In the genomic region with DNA sequence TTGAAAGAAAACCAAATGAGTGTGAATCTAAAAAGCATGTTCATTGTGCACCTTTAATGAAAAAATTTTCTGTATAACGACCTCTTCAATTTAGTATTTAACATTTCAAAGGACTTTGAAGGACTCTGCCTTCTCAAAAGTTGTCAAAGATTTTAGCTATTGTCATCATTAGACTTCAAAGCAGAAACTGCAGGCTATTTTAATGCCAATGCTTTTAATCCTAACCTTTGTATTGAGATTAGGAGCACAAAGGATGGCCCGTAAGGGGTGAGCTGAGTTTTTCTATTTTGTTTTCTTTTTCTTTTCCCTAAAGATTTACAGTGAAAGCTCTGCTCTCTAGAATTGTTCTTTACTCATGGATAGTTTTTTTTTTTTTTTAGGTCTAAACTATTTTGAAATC, we compare ENCODE assay signal across 36 cellular contexts. TPM values are rescaled to one million over a fixed set of nuclear protein-coding genes. Genes with fewer than 3 reads are reported as not detected.
"Had no signal": no experiment of that assay in that cellular context is flagged by ENCODE, and none has a peak within 500 bp of the region (broad histone marks: within the 10 kb centered on the region; RNA-seq: fewer than 3 reads in every experiment).

No MANE protein-coding gene starts in this region.

- H3K9me3 Mint-ChIP-seq: activated B cell treated with CpG ODN at 0.5 μM for 24 hours; activated CD4-positive, alpha-beta memory T cell treated with anti-CD3 and anti-CD28 coated beads for 36 hours; activated CD4-positive, alpha-beta T cell treated with anti-CD3 and anti-CD28 coated beads, Interleukin-2, amount 10 ng/mL, durations not matched to agents 24 days and 14 days; activated CD8-positive, alpha-beta T cell treated with anti-CD3 and anti-CD28 coated beads for 36 hours; activated naive CD4-positive, alpha-beta T cell treated with anti-CD3 and anti-CD28 coated beads for 36 hours; activated naive CD4-positive, alpha-beta T cell treated with anti-CD3 and anti-CD28 coated beads, Interleukin-2, amount 50 U/mL, for 72 hours; activated naive CD8-positive, alpha-beta T cell treated with anti-CD3 and anti-CD28 coated beads for 36 hours; activated T-cell treated with anti-CD3 and anti-CD28 coated beads, Interleukin-2, amount 50 U/mL, for 4 hours; activated T-cell treated with anti-CD3 and anti-CD28 coated beads, Interleukin-2, amount 50 U/mL, for 72 hours; activated T-helper 1 cell treated with anti-CD3 and anti-CD28 coated beads, Interleukin-12 subunit alpha, Interleukin-12 subunit beta, Interleukin-2, Interleukin-4 antibody, amounts not matched to agents 30 ng/mL and 10 ng/mL and 1 ng/mL, durations not matched to agents 14 hours and 24 hours and 36 hours; activated T-helper 17 cell treated with anti-CD3 and anti-CD28 coated beads, Interleukin-2, amount 50 U/mL, for 72 hours; central memory CD8-positive, alpha-beta T cell; T-helper 1 cell treated with Interleukin-12 subunit alpha and Interleukin-12 subunit beta and Interleukin-4 antibody, amounts not matched to agents 30 μg/mL and 1 μg/mL, for 36 hours; T-helper 2 cell treated with Interferon-gamma antibody and Interleukin-4, amounts not matched to agents 5 μg/mL and 100 μg/mL, for 36 hours had no signal

- H3K4me3 ChIP-seq: adrenal gland, body of pancreas, cardiac muscle cell had no signal

- H3K27me3 ChIP-seq: adrenal gland, body of pancreas, cardiac muscle cell had no signal

- H3K36me3 Mint-ChIP-seq: activated CD4-positive, alpha-beta memory T cell treated with anti-CD3 and anti-CD28 coated beads for 36 hours; activated naive CD4-positive, alpha-beta T cell treated with anti-CD3 and anti-CD28 coated beads, Interleukin-2, amount 50 U/mL, for 72 hours; activated naive CD8-positive, alpha-beta T cell treated with anti-CD3 and anti-CD28 coated beads for 36 hours had no signal

- H3K4me1 Mint-ChIP-seq: activated B cell treated with CpG ODN at 0.5 μM for 24 hours; activated naive CD8-positive, alpha-beta T cell treated with anti-CD3 and anti-CD28 coated beads for 36 hours; activated T-helper 17 cell treated with anti-CD3 and anti-CD28 coated beads, Interleukin-2, amount 50 U/mL, for 72 hours had no signal

- ATAC-seq: activated CD8-positive, alpha-beta T cell treated with anti-CD3 and anti-CD28 coated beads for 36 hours; activated naive CD4-positive, alpha-beta T cell treated with anti-CD3 and anti-CD28 coated beads, Interleukin-2, amount 50 U/mL, for 72 hours; activated T-cell treated with anti-CD3 and anti-CD28 coated beads, Interleukin-2, amount 50 U/mL, for 4 hours; activated T-cell treated with anti-CD3 and anti-CD28 coated beads, Interleukin-2, amount 50 U/mL, for 72 hours; activated T-helper 17 cell treated with anti-CD3 and anti-CD28 coated beads, Interleukin-2, amount 50 U/mL, for 72 hours; body of pancreas had no signal

- DNase-seq: activated B cell treated with CpG ODN at 0.5 μM for 24 hours; activated CD4-positive, alpha-beta memory T cell treated with anti-CD3 and anti-CD28 coated beads for 36 hours; activated CD4-positive, alpha-beta T cell treated with anti-CD3 and anti-CD28 coated beads for 4 hours; activated CD4-positive, alpha-beta T cell treated with anti-CD3 and anti-CD28 coated beads, Interleukin-2, amount 10 ng/mL, durations not matched to agents 24 days and 14 days; activated CD4-positive, alpha-beta T cell treated with anti-CD3 and anti-CD28 coated beads, Interleukin-2, amount 50 U/mL, for 1 hour; activated CD4-positive, alpha-beta T cell treated with anti-CD3 and anti-CD28 coated beads, Interleukin-2, amount 50 U/mL, for 4 hours; activated CD4-positive, CD25-positive, alpha-beta regulatory T cell treated with anti-CD3 and anti-CD28 coated beads, Interleukin-2, amount 50 U/mL, for 72 hours; activated CD8-positive, alpha-beta memory T cell treated with anti-CD3 and anti-CD28 coated beads, Interleukin-2, amount 50 U/mL, for 4 hours; activated CD8-positive, alpha-beta T cell treated with anti-CD3 and anti-CD28 coated beads for 36 hours; activated effector memory CD4-positive, alpha-beta T cell treated with anti-CD3 and anti-CD28 coated beads, Interleukin-2, amount 50 U/mL, for 16 hours; activated gamma-delta T cell treated with Interleukin-2 at 50 U/mL for 16 hours; activated naive CD4-positive, alpha-beta T cell; activated naive CD4-positive, alpha-beta T cell treated with anti-CD3 and anti-CD28 coated beads for 36 hours; activated naive CD4-positive, alpha-beta T cell treated with anti-CD3 and anti-CD28 coated beads, Interleukin-2, amount 50 U/mL, for 16 hours; activated naive CD8-positive, alpha-beta T cell treated with anti-CD3 and anti-CD28 coated beads for 36 hours; activated T-cell treated with anti-CD3 and anti-CD28 coated beads for 4 hours; activated T-cell treated with anti-CD3 and anti-CD28 coated beads, Interleukin-2, amount 50 U/mL, for 1 hour; activated T-cell treated with anti-CD3 and anti-CD28 coated beads, Interleukin-2, amount 50 U/mL, for 4 hours; activated T-cell treated with anti-CD3 and anti-CD28 coated beads, Interleukin-2, amount 50 U/mL, for 72 hours; adrenal gland; amniotic stem cell; aorta; body of pancreas; caudate nucleus; T-helper 1 cell; T-helper 2 cell; T-helper 9 cell had no signal

- H3K9me3 ChIP-seq: adrenal gland, body of pancreas had no signal

- H3K36me3 ChIP-seq: adrenal gland, cardiac muscle cell had no signal

- H3K27ac Mint-ChIP-seq: activated B cell treated with CpG ODN at 0.5 μM for 24 hours; activated CD4-positive, alpha-beta memory T cell treated with anti-CD3 and anti-CD28 coated beads for 36 hours; activated CD4-positive, alpha-beta T cell treated with anti-CD3 and anti-CD28 coated beads, Interleukin-2, amount 10 ng/mL, durations not matched to agents 24 days and 14 days; activated CD8-positive, alpha-beta T cell treated with anti-CD3 and anti-CD28 coated beads for 36 hours; activated naive CD4-positive, alpha-beta T cell treated with anti-CD3 and anti-CD28 coated beads for 36 hours; activated naive CD4-positive, alpha-beta T cell treated with anti-CD3 and anti-CD28 coated beads, Interleukin-2, amount 50 U/mL, for 72 hours; activated naive CD8-positive, alpha-beta T cell treated with anti-CD3 and anti-CD28 coated beads for 36 hours; activated T-cell treated with anti-CD3 and anti-CD28 coated beads, Interleukin-2, amount 50 U/mL, for 72 hours; activated T-helper 1 cell treated with anti-CD3 and anti-CD28 coated beads, Interleukin-12 subunit alpha, Interleukin-12 subunit beta, Interleukin-2, Interleukin-4 antibody, amounts not matched to agents 30 ng/mL and 10 ng/mL and 1 ng/mL, durations not matched to agents 14 hours and 24 hours and 36 hours; activated T-helper 17 cell treated with anti-CD3 and anti-CD28 coated beads, Interleukin-2, amount 50 U/mL, for 72 hours; T-helper 1 cell treated with Interleukin-12 subunit alpha and Interleukin-12 subunit beta and Interleukin-4 antibody, amounts not matched to agents 30 μg/mL and 1 μg/mL, for 36 hours; T-helper 2 cell treated with Interferon-gamma antibody and Interleukin-4, amounts not matched to agents 5 μg/mL and 100 μg/mL, for 36 hours had no signal

- H3K27me3 Mint-ChIP-seq: activated CD4-positive, alpha-beta memory T cell treated with anti-CD3 and anti-CD28 coated beads for 36 hours; activated CD8-positive, alpha-beta T cell treated with anti-CD3 and anti-CD28 coated beads for 36 hours; activated naive CD8-positive, alpha-beta T cell treated with anti-CD3 and anti-CD28 coated beads for 36 hours had no signal

- H3K27ac ChIP-seq: adrenal gland, body of pancreas, cardiac muscle cell, VCaP had no signal

- H3K4me3 Mint-ChIP-seq: activated B cell treated with CpG ODN at 0.5 μM for 24 hours; activated CD4-positive, alpha-beta memory T cell treated with anti-CD3 and anti-CD28 coated beads for 36 hours; activated CD4-positive, alpha-beta T cell treated with anti-CD3 and anti-CD28 coated beads, Interleukin-2, amount 10 ng/mL, durations not matched to agents 24 days and 14 days; activated CD8-positive, alpha-beta T cell treated with anti-CD3 and anti-CD28 coated beads for 36 hours; activated naive CD4-positive, alpha-beta T cell treated with anti-CD3 and anti-CD28 coated beads for 36 hours; activated naive CD8-positive, alpha-beta T cell treated with anti-CD3 and anti-CD28 coated beads for 36 hours; activated T-cell treated with anti-CD3 and anti-CD28 coated beads, Interleukin-2, amount 50 U/mL, for 4 hours; activated T-cell treated with anti-CD3 and anti-CD28 coated beads, Interleukin-2, amount 50 U/mL, for 72 hours; activated T-helper 1 cell treated with anti-CD3 and anti-CD28 coated beads, Interleukin-12 subunit alpha, Interleukin-12 subunit beta, Interleukin-2, Interleukin-4 antibody, amounts not matched to agents 30 ng/mL and 10 ng/mL and 1 ng/mL, durations not matched to agents 14 hours and 24 hours and 36 hours; activated T-helper 17 cell treated with anti-CD3 and anti-CD28 coated beads, Interleukin-2, amount 50 U/mL, for 72 hours; central memory CD8-positive, alpha-beta T cell; T-helper 1 cell treated with Interleukin-12 subunit alpha and Interleukin-12 subunit beta and Interleukin-4 antibody, amounts not matched to agents 30 μg/mL and 1 μg/mL, for 36 hours; T-helper 2 cell treated with Interferon-gamma antibody and Interleukin-4, amounts not matched to agents 5 μg/mL and 100 μg/mL, for 36 hours had no signal

RNA-seq across cellular contexts. Expression of a gene that starts 26.5 kb away (rescaled TPM):
- total RNA-seq: activated B cell treated with CpG ODN at 0.5 μM for 24 hours; activated CD4-positive, alpha-beta memory T cell treated with anti-CD3 and anti-CD28 coated beads for 36 hours; activated CD4-positive, alpha-beta T cell treated with anti-CD3 and anti-CD28 coated beads, Interleukin-2, amount 10 ng/mL, durations not matched to agents 24 days and 14 days; activated CD8-positive, alpha-beta memory T cell treated with anti-CD3 and anti-CD28 coated beads for 36 hours; activated CD8-positive, alpha-beta T cell treated with anti-CD3 and anti-CD28 coated beads for 36 hours; activated naive CD4-positive, alpha-beta T cell treated with anti-CD3 and anti-CD28 coated beads for 36 hours; activated naive CD4-positive, alpha-beta T cell treated with anti-CD3 and anti-CD28 coated beads, Interleukin-2, amount 50 U/mL, for 72 hours; activated naive CD8-positive, alpha-beta T cell treated with anti-CD3 and anti-CD28 coated beads for 36 hours; activated T-cell treated with anti-CD3 and anti-CD28 coated beads, Interleukin-2, amount 50 U/mL, for 4 hours; activated T-helper 1 cell treated with anti-CD3 and anti-CD28 coated beads, Interleukin-12 subunit alpha, Interleukin-12 subunit beta, Interleukin-2, Interleukin-4 antibody, amounts not matched to agents 30 ng/mL and 10 ng/mL and 1 ng/mL, durations not matched to agents 14 hours and 24 hours and 36 hours; activated T-helper 17 cell treated with anti-CD3 and anti-CD28 coated beads, Interleukin-2, amount 50 U/mL, for 72 hours had no signal
